In genomic region chr3:161689699-161690098, GRCh38 we compare ENCODE assay signal across 17 cellular contexts.
"Had no signal": no experiment of that assay in that cellular context is flagged by ENCODE, and none has a peak within 500 bp of the region (broad histone marks: within the 10 kb centered on the region; RNA-seq: fewer than 3 reads in every experiment).

No MANE protein-coding gene starts in this region.

- H3K9me3 ChIP-seq: esophagus squamous epithelium, mucosa of descending colon, testis, upper lobe of left lung had no signal

- H3K4me3 ChIP-seq: esophagus squamous epithelium, mucosa of descending colon, spleen, testis, upper lobe of left lung had no signal

- H3K4me1 ChIP-seq: esophagus squamous epithelium, spleen, testis, upper lobe of left lung had no signal

- H3K36me3 ChIP-seq: esophagus squamous epithelium, spleen, upper lobe of left lung had no signal

- H3K27ac ChIP-seq: esophagus squamous epithelium, spleen, testis, upper lobe of left lung had no signal

- DNase-seq: activated CD4-positive, alpha-beta memory T cell treated with anti-CD3 and anti-CD28 coated beads for 36 hours; activated CD4-positive, alpha-beta T cell treated with anti-CD3 and anti-CD28 coated beads for 36 hours; activated naive CD4-positive, alpha-beta T cell; activated naive CD8-positive, alpha-beta T cell treated with anti-CD3 and anti-CD28 coated beads for 36 hours; activated T-cell treated with anti-CD3 and anti-CD28 coated beads for 4 hours; amygdala; effector memory CD8-positive, alpha-beta T cell; esophagus squamous epithelium; immature natural killer cell; left ventricle myocardium superior; mucosa of descending colon; naive B cell; retina; spleen; stimulated activated CD4-positive, alpha-beta T cell treated with anti-CD3 and anti-CD28 coated beads, Interleukin-4, amount 100 ng/mL, for 4 hours; testis had no signal
